In the genomic region with DNA sequence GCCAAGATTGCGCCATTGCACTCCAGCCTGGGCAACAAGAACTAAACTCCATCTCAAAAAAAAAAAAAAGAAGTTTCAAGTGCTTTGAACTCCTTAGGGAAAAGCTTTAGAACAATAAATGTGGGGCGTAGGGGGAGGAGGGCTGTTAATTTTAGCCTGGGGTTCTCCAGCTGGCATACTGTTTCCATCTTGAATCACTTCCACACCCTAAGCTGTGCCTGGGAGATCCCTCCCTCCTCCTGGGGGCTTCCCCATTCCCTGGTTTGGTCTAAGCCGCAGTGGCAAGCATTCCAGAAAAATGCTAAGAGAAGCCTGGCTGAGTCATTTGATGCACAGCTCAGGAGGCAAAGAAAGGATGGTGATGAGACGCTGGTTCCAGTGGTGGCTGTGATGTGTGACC, we compare ENCODE assay signal across 1 cellular context.
TF ChIP-seq lines count a peak whose summit lies in the region.

No MANE protein-coding gene starts in this region.

TF ChIP-seq in IMR-90, 13 proteins besides CTCF, POLR2A, EP300 and RAD21:
- TF ChIP-seq, protein P1, sequence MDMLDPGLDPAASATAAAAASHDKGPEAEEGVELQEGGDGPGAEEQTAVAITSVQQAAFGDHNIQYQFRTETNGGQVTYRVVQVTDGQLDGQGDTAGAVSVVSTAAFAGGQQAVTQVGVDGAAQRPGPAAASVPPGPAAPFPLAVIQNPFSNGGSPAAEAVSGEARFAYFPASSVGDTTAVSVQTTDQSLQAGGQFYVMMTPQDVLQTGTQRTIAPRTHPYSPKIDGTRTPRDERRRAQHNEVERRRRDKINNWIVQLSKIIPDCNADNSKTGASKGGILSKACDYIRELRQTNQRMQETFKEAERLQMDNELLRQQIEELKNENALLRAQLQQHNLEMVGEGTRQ (IDR thresholded peaks at IDR 0.05; ENCODE audit: low read depth, low read length), result no peak
- TF ChIP-seq, protein P2, sequence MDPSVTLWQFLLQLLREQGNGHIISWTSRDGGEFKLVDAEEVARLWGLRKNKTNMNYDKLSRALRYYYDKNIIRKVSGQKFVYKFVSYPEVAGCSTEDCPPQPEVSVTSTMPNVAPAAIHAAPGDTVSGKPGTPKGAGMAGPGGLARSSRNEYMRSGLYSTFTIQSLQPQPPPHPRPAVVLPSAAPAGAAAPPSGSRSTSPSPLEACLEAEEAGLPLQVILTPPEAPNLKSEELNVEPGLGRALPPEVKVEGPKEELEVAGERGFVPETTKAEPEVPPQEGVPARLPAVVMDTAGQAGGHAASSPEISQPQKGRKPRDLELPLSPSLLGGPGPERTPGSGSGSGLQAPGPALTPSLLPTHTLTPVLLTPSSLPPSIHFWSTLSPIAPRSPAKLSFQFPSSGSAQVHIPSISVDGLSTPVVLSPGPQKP (IDR thresholded peaks at IDR 0.05; ENCODE audit: borderline replicate concordance, low read depth, low read length), result no peak
- TF ChIP-seq MAZ (IDR thresholded peaks at IDR 0.05; ENCODE audit: borderline replicate concordance, low read depth, low read length), result peak; percentile 64; the same call in 1 of the 2 replicates
- no peak for TF ChIP-seq NFE2L2 (IDR thresholded peaks at IDR 0.05; ENCODE audit: low read depth, low read length)
